ENCODE assay signal across 17 cellular contexts in genomic region chr13:100521912-100522490, GRCh38.
A peak's percentile ranks its signal among the peaks of the same experiment; 100 is the strongest.
DNase-seq lines count a peak whose midpoint lies in the region; ATAC-seq and TF ChIP-seq lines count a peak whose summit lies in the region.
"Had no signal": no experiment of that assay in that cellular context is flagged by ENCODE, and none has a peak within 500 bp of the region (broad histone marks: within the 10 kb centered on the region; RNA-seq: fewer than 3 reads in every experiment).

No MANE protein-coding gene starts in this region.

- H3K36me3 ChIP-seq in BLaER1, result no peaks in the 10 kb centered on the region
- H3K36me3 ChIP-seq in CD8-positive, alpha-beta memory T cell (ENCODE audit: insufficient read depth, low read length), result no peaks in the 10 kb centered on the region
- H3K36me3 ChIP-seq: SJCRH30 had no signal

- H3K4me2 ChIP-seq in BLaER1, result peak overlapping the region; percentile 96

- POLR2A ChIA-PET in CD8-positive, alpha-beta memory T cell (lab: Charles Lee), result no interaction called here

- peak in 1 of 5 donors; percentile 6 for DNase-seq in CD8-positive, alpha-beta memory T cell
- DNase-seq in NCI-H446 (lab: John Stamatoyannopoulos, UW) (peak; percentile 61 to 74), GM13976 (ENCODE audit: low spot score) (no peak), pons (ENCODE audit: low spot score) (no peak)
- no peak for DNase-seq in effector memory CD8-positive, alpha-beta T cell
- no peak for DNase-seq in T-helper 2 cell treated with Interferon-gamma antibody and Interleukin-4, amounts not matched to agents 5 μg/mL and 100 μg/mL, for 36 hours (ENCODE audit: low spot score)
- DNase-seq: amniotic stem cell; Caco-2; GOT3; hippocampal formation; right cardiac atrium; stimulated activated CD4-positive, alpha-beta T cell treated with anti-CD3 and anti-CD28 coated beads, Interleukin-4, amount 100 ng/mL, for 24 hours; stimulated activated naive B cell treated with anti-CD40 and anti-IgM and Interleukin-4, amounts not matched to agents 10 μg/mL and 1 μg/mL and 100 μg/mL, for 72 hours had no signal

- no peak for TF ChIP-seq CTCF in GM13976 (IDR thresholded peaks at IDR 0.05; ENCODE audit: borderline replicate concordance, control extremely low read depth, extremely low read depth, insufficient read depth, missing control alignments)

- H3K4me1 Mint-ChIP-seq in CD8-positive, alpha-beta memory T cell, result peaks cover 11 to 30% (median 30%) of the 10 kb centered on the region in 3 donors
- peaks cover 3 to 12% of the 10 kb centered on the region in 2 donors for H3K4me1 Mint-ChIP-seq in effector memory CD8-positive, alpha-beta T cell (ENCODE audit: low read depth in 2 of 2)
- no peaks in the 10 kb centered on the region for H3K4me1 Mint-ChIP-seq in stimulated activated memory B cell treated with anti-CD40 and anti-IgM and Interleukin-4, amounts not matched to agents 10 μg/mL and 1 μg/mL and 100 μg/mL, for 72 hours
- H3K4me1 Mint-ChIP-seq in T-helper 2 cell treated with Interferon-gamma antibody and Interleukin-4, amounts not matched to agents 5 μg/mL and 100 μg/mL, for 36 hours (ENCODE audit: low read depth), result peaks cover 4% of the 10 kb centered on the region

- in situ Hi-C loops in GM13976 (cut with MboI; ENCODE audit: low sequenced_read_pairs, unreplicated experiment), result loop anchor here (10.0 to 25.0 kb wide), 2 partner anchors 610 to 867 kb away; no protein-coding TSS in a partner anchor

- H3K9ac ChIP-seq in BLaER1, result peak overlapping the region; percentile 70

- H3K27me3 Mint-ChIP-seq in CD8-positive, alpha-beta memory T cell, result no peaks in the 10 kb centered on the region
- H3K27me3 Mint-ChIP-seq in effector memory CD8-positive, alpha-beta T cell, result no peaks in the 10 kb centered on the region
- no peaks in the 10 kb centered on the region for H3K27me3 Mint-ChIP-seq in stimulated activated memory B cell treated with anti-CD40 and anti-IgM and Interleukin-4, amounts not matched to agents 10 μg/mL and 1 μg/mL and 100 μg/mL, for 72 hours
- H3K27me3 Mint-ChIP-seq in T-helper 2 cell treated with Interferon-gamma antibody and Interleukin-4, amounts not matched to agents 5 μg/mL and 100 μg/mL, for 36 hours (ENCODE audit: low read depth), result peaks cover 5% of the 10 kb centered on the region

- ATAC-seq in effector memory CD8-positive, alpha-beta T cell (replicated peaks), result peak; percentile 51
- no peak for ATAC-seq in stimulated activated memory B cell treated with anti-CD40 and anti-IgM and Interleukin-4, amounts not matched to agents 10 μg/mL and 1 μg/mL and 100 μg/mL, for 72 hours
- ATAC-seq: right cardiac atrium; stimulated activated naive B cell treated with anti-CD40 and anti-IgM and Interleukin-4, amounts not matched to agents 10 μg/mL and 1 μg/mL and 100 μg/mL, for 72 hours had no signal

- no peaks in the 10 kb centered on the region for H4K20me1 ChIP-seq in BLaER1

- H3K27ac ChIP-seq in BLaER1, result peak overlapping the region; percentile 70; the same call in 1 of the 2 replicates
- H3K27ac ChIP-seq in CD8-positive, alpha-beta memory T cell (ENCODE audit: low read depth, low read length), result no peak overlapping the region

- H3K4me1 ChIP-seq in BLaER1, result peaks cover 43% of the 10 kb centered on the region
- peaks cover 7% of the 10 kb centered on the region for H3K4me1 ChIP-seq in CD8-positive, alpha-beta memory T cell (ENCODE audit: insufficient read depth, low read length)

- H3K9me3 Mint-ChIP-seq in CD8-positive, alpha-beta memory T cell, result no peaks in the 10 kb centered on the region
- H3K9me3 Mint-ChIP-seq in effector memory CD8-positive, alpha-beta T cell, result no peaks in the 10 kb centered on the region
- H3K9me3 Mint-ChIP-seq in stimulated activated memory B cell treated with anti-CD40 and anti-IgM and Interleukin-4, amounts not matched to agents 10 μg/mL and 1 μg/mL and 100 μg/mL, for 72 hours, result no peaks in the 10 kb centered on the region
- no peaks in the 10 kb centered on the region for H3K9me3 Mint-ChIP-seq in T-helper 2 cell treated with Interferon-gamma antibody and Interleukin-4, amounts not matched to agents 5 μg/mL and 100 μg/mL, for 36 hours
- H3K9me3 Mint-ChIP-seq: dendritic cell treated with granulocyte-macrophage colony-stimulating factor and Interleukin-4, amounts not matched to agents 40 ng/mL and 50 ng/mL, for 4 days; stimulated activated naive B cell treated with anti-CD40 and anti-IgM and Interleukin-4, amounts not matched to agents 10 μg/mL and 1 μg/mL and 100 μg/mL, for 72 hours had no signal

- peak overlapping the region; percentile 62 to 77 (median 72) for H3K4me3 Mint-ChIP-seq in CD8-positive, alpha-beta memory T cell
- peak overlapping the region; percentile 25 to 62 for H3K4me3 Mint-ChIP-seq in effector memory CD8-positive, alpha-beta T cell
- no peak overlapping the region for H3K4me3 Mint-ChIP-seq in stimulated activated memory B cell treated with anti-CD40 and anti-IgM and Interleukin-4, amounts not matched to agents 10 μg/mL and 1 μg/mL and 100 μg/mL, for 72 hours
- H3K4me3 Mint-ChIP-seq in T-helper 2 cell treated with Interferon-gamma antibody and Interleukin-4, amounts not matched to agents 5 μg/mL and 100 μg/mL, for 36 hours, result no peak overlapping the region
- H3K4me3 Mint-ChIP-seq: dendritic cell treated with granulocyte-macrophage colony-stimulating factor and Interleukin-4, amounts not matched to agents 40 ng/mL and 50 ng/mL, for 4 days; stimulated activated naive B cell treated with anti-CD40 and anti-IgM and Interleukin-4, amounts not matched to agents 10 μg/mL and 1 μg/mL and 100 μg/mL, for 72 hours had no signal

- H3K27ac Mint-ChIP-seq in CD8-positive, alpha-beta memory T cell, result peak overlapping the region in 3 of 8 donors; percentile 41 to 74 (median 65)
- no peak overlapping the region for H3K27ac Mint-ChIP-seq in effector memory CD8-positive, alpha-beta T cell
- no peak overlapping the region for H3K27ac Mint-ChIP-seq in stimulated activated memory B cell treated with anti-CD40 and anti-IgM and Interleukin-4, amounts not matched to agents 10 μg/mL and 1 μg/mL and 100 μg/mL, for 72 hours
- H3K27ac Mint-ChIP-seq in T-helper 2 cell treated with Interferon-gamma antibody and Interleukin-4, amounts not matched to agents 5 μg/mL and 100 μg/mL, for 36 hours, result no peak overlapping the region
- H3K27ac Mint-ChIP-seq: dendritic cell treated with granulocyte-macrophage colony-stimulating factor and Interleukin-4, amounts not matched to agents 40 ng/mL and 50 ng/mL, for 4 days; stimulated activated naive B cell treated with anti-CD40 and anti-IgM and Interleukin-4, amounts not matched to agents 10 μg/mL and 1 μg/mL and 100 μg/mL, for 72 hours had no signal

- H3K4me3 ChIP-seq in BLaER1, result peak overlapping the region; percentile 61
- peak overlapping the region; percentile 28 for H3K4me3 ChIP-seq in CD8-positive, alpha-beta memory T cell (ENCODE audit: low read length)
- H3K4me3 ChIP-seq: SJCRH30 had no signal

- no peaks in the 10 kb centered on the region for H3K27me3 ChIP-seq in BLaER1
- no peaks in the 10 kb centered on the region for H3K27me3 ChIP-seq in CD8-positive, alpha-beta memory T cell (ENCODE audit: insufficient read depth, low read length, poor library complexity, severe bottlenecking)
- H3K27me3 ChIP-seq: SJCRH30 had no signal

- peaks cover 0 to 2% (median 0%) of the 10 kb centered on the region in 3 donors for H3K36me3 Mint-ChIP-seq in CD8-positive, alpha-beta memory T cell
- H3K36me3 Mint-ChIP-seq in effector memory CD8-positive, alpha-beta T cell (ENCODE audit: insufficient read depth), result peaks cover 3% of the 10 kb centered on the region
- peaks cover 8% of the 10 kb centered on the region for H3K36me3 Mint-ChIP-seq in stimulated activated memory B cell treated with anti-CD40 and anti-IgM and Interleukin-4, amounts not matched to agents 10 μg/mL and 1 μg/mL and 100 μg/mL, for 72 hours
- no peaks in the 10 kb centered on the region for H3K36me3 Mint-ChIP-seq in T-helper 2 cell treated with Interferon-gamma antibody and Interleukin-4, amounts not matched to agents 5 μg/mL and 100 μg/mL, for 36 hours (ENCODE audit: low read depth)

- CTCF ChIA-PET in CD8-positive, alpha-beta memory T cell (lab: Charles Lee), result no interaction called here

- H3K9me3 ChIP-seq in BLaER1, result no peaks in the 10 kb centered on the region; the same call in 1 of the 2 replicates
- no peaks in the 10 kb centered on the region for H3K9me3 ChIP-seq in CD8-positive, alpha-beta memory T cell (ENCODE audit: low read length)
- H3K9me3 ChIP-seq: Caco-2, SJCRH30 had no signal

Comparison
In these comparisons a context has a peak if more than half of its experiments do, and no peak if none do; other contexts are left out.
1. DNase-seq: peak in NCI-H446 (2 of 2); none in effector memory CD8-positive, alpha-beta T cell (0 of 3), GM13976 (single experiment), pons (single experiment) and T-helper 2 cell treated with Interferon-gamma antibody and Interleukin-4, amounts not matched to agents 5 μg/mL and 100 μg/mL, for 36 hours (single experiment).
2. H3K4me3 Mint-ChIP-seq: peak in CD8-positive, alpha-beta memory T cell (7 of 7) and effector memory CD8-positive, alpha-beta T cell (2 of 2); none in stimulated activated memory B cell treated with anti-CD40 and anti-IgM and Interleukin-4, amounts not matched to agents 10 μg/mL and 1 μg/mL and 100 μg/mL, for 72 hours (single experiment) and T-helper 2 cell treated with Interferon-gamma antibody and Interleukin-4, amounts not matched to agents 5 μg/mL and 100 μg/mL, for 36 hours (single experiment).